ENCODE assay signal across 8 cellular contexts in the genomic region with DNA sequence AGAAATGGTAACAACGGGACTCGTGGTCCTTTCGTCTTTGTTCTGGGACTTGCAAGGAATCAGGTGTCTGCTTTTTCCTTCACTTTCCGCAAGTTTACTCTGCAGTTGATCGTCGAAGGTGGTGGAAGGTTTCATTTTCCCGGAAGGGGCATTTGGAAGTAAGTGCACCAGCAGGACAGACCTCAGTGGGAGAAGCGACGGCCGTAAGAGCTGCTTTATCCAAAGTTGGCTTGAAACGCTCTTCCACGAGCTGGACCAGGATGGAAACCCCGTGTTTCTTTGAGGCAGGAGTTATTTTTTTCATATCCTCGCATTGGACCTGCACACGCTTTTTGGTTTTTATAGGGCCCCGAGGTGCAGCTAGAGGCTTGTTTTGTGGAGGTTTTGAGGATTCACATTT. TPM values are rescaled to one million over a fixed set of nuclear protein-coding genes. Genes with fewer than 3 reads are reported as not detected.
DNase-seq lines count a peak whose midpoint lies in the region; ATAC-seq and TF ChIP-seq lines count a peak whose summit lies in the region.

No MANE protein-coding gene starts in this region.

- peaks cover 60% of the 10 kb centered on the region for H3K79me2 ChIP-seq in DND-41 (ENCODE audit: insufficient read depth, low read length)
- peaks cover 21% of the 10 kb centered on the region for H3K79me2 ChIP-seq in parathyroid adenoma

- 0 out of 2 replicates have a peak overlapping the region, but pooled peaks have one; percentile 47 for H2AFZ ChIP-seq in DND-41 (ENCODE audit: low read depth, low read length)
- no peak overlapping the region for H2AFZ ChIP-seq in parathyroid adenoma

- TF ChIP-seq CTCF in DND-41 (IDR thresholded peaks at IDR 0.05; ENCODE audit: borderline replicate concordance, extremely low read depth, low read length, poor library complexity, severe bottlenecking) (no peak), RWPE2 (IDR thresholded peaks at IDR 0.05; ENCODE audit: poor library complexity, severe bottlenecking) (no peak), esophagus muscularis mucosa (IDR thresholded peaks at IDR 0.05) (no peak), parathyroid adenoma (IDR thresholded peaks at IDR 0.05) (no peak)

- peak overlapping the region; percentile 100 for H3K4me2 ChIP-seq in DND-41 (ENCODE audit: insufficient read depth, low read length)
- peak overlapping the region; percentile 82 for H3K4me2 ChIP-seq in parathyroid adenoma (ENCODE audit: low read length)

- WGBS in esophagus muscularis mucosa: 32% methylated on average over 13 of the region's 16 CpGs

- H3K27ac ChIP-seq in DND-41 (ENCODE audit: low read length) (peak overlapping the region; percentile 79), RWPE2 (ENCODE audit: poor library complexity, severe bottlenecking) (peak overlapping the region; percentile 91), esophagus muscularis mucosa (replicated peaks in 1 of 4) (peak overlapping the region; percentile 93 to 97 (median 96)), parathyroid adenoma (peak overlapping the region; percentile 51)

- H3K9ac ChIP-seq in DND-41 (ENCODE audit: low read depth, low read length) (peak overlapping the region; percentile 83), parathyroid adenoma (no peak overlapping the region)

- no peak for TF ChIP-seq POLR2A in esophagus muscularis mucosa (IDR thresholded peaks at IDR 0.05; ENCODE audit: low read depth)

- TF ChIP-seq EP300 in esophagus muscularis mucosa (IDR thresholded peaks at IDR 0.05): no peak

- intact Hi-C loops in esophagus muscularis mucosa (cut with DNase I): loop anchor here (5.0 kb wide), 1 partner anchor 35 kb away; no protein-coding TSS in a partner anchor

- H3K27me3 ChIP-seq in DND-41 (ENCODE audit: insufficient read depth, low read length, poor library complexity): no peaks in the 10 kb centered on the region
- no peaks in the 10 kb centered on the region for H3K27me3 ChIP-seq in RWPE2 (ENCODE audit: insufficient read depth, poor library complexity, severe bottlenecking)
- no peaks in the 10 kb centered on the region for H3K27me3 ChIP-seq in esophagus muscularis mucosa
- H3K27me3 ChIP-seq in parathyroid adenoma (ENCODE audit: control insufficient read depth, insufficient read depth, low read length): no peaks in the 10 kb centered on the region

- peaks cover 54% of the 10 kb centered on the region for H4K20me1 ChIP-seq in DND-41 (ENCODE audit: insufficient read depth, low read length)

- ATAC-seq in DND-41 (ENCODE audit: insufficient read depth, low read depth) (no peak), RWPE2 (ENCODE audit: low read depth) (no peak), GM21786 (IDR thresholded peaks at IDR 0.05; ENCODE audit: unreplicated experiment) (no peak), GM18498 (IDR thresholded peaks at IDR 0.05; ENCODE audit: unreplicated experiment) (no peak), GM19463 (IDR thresholded peaks at IDR 0.05; ENCODE audit: unreplicated experiment) (no peak)

- DNase-seq in DND-41: no peak
- DNase-seq in RWPE2 (ENCODE audit: low spot score): no peak
- DNase-seq in esophagus muscularis mucosa (ENCODE audit: extremely low spot score): no peak
- no peak for DNase-seq in epidermal melanocyte (ENCODE audit: insufficient read length, low spot score)

- H3K4me3 ChIP-seq in DND-41 (ENCODE audit: low read depth in 1 of 2, low read length in 2 of 2) (peak overlapping the region; percentile 46 to 96), RWPE2 (ENCODE audit: severe bottlenecking) (peak overlapping the region; percentile 87), esophagus muscularis mucosa (peak overlapping the region; percentile 87 to 100 (median 100)), parathyroid adenoma (ENCODE audit: low read depth, low read length) (peak overlapping the region; percentile 86)

- H3K9me3 ChIP-seq in DND-41 (ENCODE audit: insufficient read depth, low read length, severe bottlenecking) (no peaks in the 10 kb centered on the region), RWPE2 (ENCODE audit: severe bottlenecking) (no peaks in the 10 kb centered on the region), esophagus muscularis mucosa (no peaks in the 10 kb centered on the region), parathyroid adenoma (ENCODE audit: control insufficient read depth, low read length) (no peaks in the 10 kb centered on the region)

- H3K36me3 ChIP-seq in DND-41 (ENCODE audit: insufficient read depth, low read length) (peaks cover 48% of the 10 kb centered on the region), RWPE2 (ENCODE audit: low read depth) (peaks cover 16% of the 10 kb centered on the region; the same call in 1 of the 2 replicates), esophagus muscularis mucosa (peaks cover 0 to 12% (median 2%) of the 10 kb centered on the region in 4 donors), parathyroid adenoma (ENCODE audit: control insufficient read depth, insufficient read depth, low read length) (no peaks in the 10 kb centered on the region)

- H3K4me1 ChIP-seq in DND-41 (ENCODE audit: insufficient read depth, low read length) (peaks cover 41% of the 10 kb centered on the region), RWPE2 (ENCODE audit: insufficient read depth, poor library complexity, severe bottlenecking) (peaks cover 35% of the 10 kb centered on the region), esophagus muscularis mucosa (peaks cover 57 to 66% (median 65%) of the 10 kb centered on the region in 4 donors), parathyroid adenoma (peaks cover 21% of the 10 kb centered on the region)

RNA-seq across cellular contexts. Expression of a gene that starts 1.2 kb away (rescaled TPM):
- total RNA-seq in esophagus muscularis mucosa: 10 to 100 TPM; 34.5 to 74.7 (median 55.3) TPM

RNA-seq across cellular contexts. Expression of a gene that starts 30.7 kb away (rescaled TPM):
- 10 to 100 TPM; 16.1 to 32.4 (median 22.5) TPM for total RNA-seq in esophagus muscularis mucosa
